9 cellular contexts compared by ENCODE assay signal in the genomic region with DNA sequence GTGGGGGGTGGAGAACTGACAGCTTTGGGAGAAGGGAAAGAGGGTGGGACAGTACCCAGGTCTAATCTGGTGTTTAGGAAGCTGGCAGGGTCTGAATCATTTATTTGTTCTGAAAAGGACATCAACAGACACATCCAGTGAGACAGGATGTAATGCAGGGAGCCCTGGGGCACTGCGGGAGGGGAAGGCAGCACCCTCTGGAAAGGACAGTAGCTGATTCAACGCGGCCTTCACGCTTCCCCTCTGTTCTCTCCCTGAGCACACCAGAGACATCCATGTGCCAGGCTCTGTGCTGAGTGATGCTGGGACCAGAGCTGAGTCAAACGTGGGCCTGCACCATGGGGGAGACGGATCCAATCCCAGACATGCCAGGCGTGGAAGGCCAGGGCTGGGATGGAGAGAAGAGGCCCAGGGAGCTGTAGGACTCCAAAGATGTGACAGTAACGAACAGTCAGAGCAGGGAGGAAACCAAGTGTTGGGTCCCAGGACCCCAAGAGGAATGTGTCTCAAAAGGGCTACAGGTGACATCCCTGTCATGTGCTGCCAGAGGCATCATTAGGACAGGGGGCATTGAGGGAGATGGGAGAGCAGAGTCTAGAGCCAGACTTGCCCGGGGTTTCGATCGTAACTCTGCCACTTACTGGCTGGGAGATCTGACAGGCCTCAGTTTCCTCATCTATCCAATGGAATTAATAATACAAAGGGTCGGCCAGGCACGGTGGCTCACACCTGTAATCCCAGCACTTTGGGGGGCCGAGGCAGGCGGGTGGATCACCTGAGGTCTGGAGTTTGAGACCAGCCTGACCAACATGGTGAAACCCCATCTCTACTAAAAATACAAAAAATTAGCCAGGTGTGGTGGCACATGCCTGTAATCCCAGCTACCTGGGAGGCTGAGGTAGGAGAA. TPM values are rescaled to one million over a fixed set of nuclear protein-coding genes. Genes with fewer than 3 reads are reported as not detected.
DNase-seq lines count a peak whose midpoint lies in the region; ATAC-seq lines count a peak whose summit lies in the region.
"Had no signal": no experiment of that assay in that cellular context is flagged by ENCODE, and none has a peak within 500 bp of the region (broad histone marks: within the 10 kb centered on the region; RNA-seq: fewer than 3 reads in every experiment).

No MANE protein-coding gene starts in this region.

- H3K4me3 Mint-ChIP-seq in CD4-positive, CD25-positive, alpha-beta regulatory T cell = peak overlapping the region; percentile 69 to 94 (median 83)
- no peak overlapping the region for H3K4me3 Mint-ChIP-seq in dendritic cell treated with granulocyte-macrophage colony-stimulating factor and Interleukin-4, amounts not matched to agents 40 ng/mL and 50 ng/mL, for 4 days
- peak overlapping the region in 6 of 8 donors; percentile 1 to 88 (median 42) for H3K4me3 Mint-ChIP-seq in naive B cell

- H3K36me3 Mint-ChIP-seq in CD4-positive, CD25-positive, alpha-beta regulatory T cell = no peaks in the 10 kb centered on the region
- peaks cover 13% of the 10 kb centered on the region for H3K36me3 Mint-ChIP-seq in dendritic cell treated with granulocyte-macrophage colony-stimulating factor and Interleukin-4, amounts not matched to agents 40 ng/mL and 50 ng/mL, for 4 days (ENCODE audit: low read depth)
- H3K36me3 Mint-ChIP-seq in naive B cell = no peaks in the 10 kb centered on the region

- no peaks in the 10 kb centered on the region for H3K27me3 ChIP-seq in CD4-positive, CD25-positive, alpha-beta regulatory T cell (ENCODE audit: control insufficient read depth, insufficient read depth, low read length)

- peaks cover 38% of the 10 kb centered on the region for H3K4me1 ChIP-seq in CD4-positive, CD25-positive, alpha-beta regulatory T cell (ENCODE audit: control insufficient read depth, insufficient read depth, low read length, poor library complexity, severe bottlenecking)

- H3K4me1 Mint-ChIP-seq in CD4-positive, CD25-positive, alpha-beta regulatory T cell = peaks cover 0 to 56% (median 36%) of the 10 kb centered on the region in 4 donors
- peaks cover 45% of the 10 kb centered on the region for H3K4me1 Mint-ChIP-seq in dendritic cell treated with granulocyte-macrophage colony-stimulating factor and Interleukin-4, amounts not matched to agents 40 ng/mL and 50 ng/mL, for 4 days (ENCODE audit: low read depth)
- H3K4me1 Mint-ChIP-seq in naive B cell = peaks cover 43 to 68% (median 64%) of the 10 kb centered on the region in 3 donors

- no peaks in the 10 kb centered on the region for H3K27me3 Mint-ChIP-seq in CD4-positive, CD25-positive, alpha-beta regulatory T cell
- H3K27me3 Mint-ChIP-seq in dendritic cell treated with granulocyte-macrophage colony-stimulating factor and Interleukin-4, amounts not matched to agents 40 ng/mL and 50 ng/mL, for 4 days = no peaks in the 10 kb centered on the region
- H3K27me3 Mint-ChIP-seq in naive B cell = no peaks in the 10 kb centered on the region

- no peak for ATAC-seq in CD4-positive, CD25-positive, alpha-beta regulatory T cell (ENCODE audit: low read depth in 2 of 2)
- ATAC-seq in naive B cell (ENCODE audit: low read depth in 2 of 2) = no peak
- ATAC-seq in HG03097 (IDR thresholded peaks at IDR 0.05; ENCODE audit: low FRiP score, unreplicated experiment) = no peak
- ATAC-seq in GM21526 (IDR thresholded peaks at IDR 0.05; ENCODE audit: low FRiP score, unreplicated experiment) = no peak
- ATAC-seq in GM19463 (IDR thresholded peaks at IDR 0.05; ENCODE audit: unreplicated experiment) = no peak

- no peak overlapping the region for H3K27ac ChIP-seq in CD4-positive, CD25-positive, alpha-beta regulatory T cell (ENCODE audit: insufficient read depth, low read length, poor library complexity, severe bottlenecking)

- intact Hi-C loops in dendritic cell treated with granulocyte-macrophage colony-stimulating factor and Interleukin-4, amounts not matched to agents 40 ng/mL and 50 ng/mL, for 4 days (cut with micrococcal nuclease) = no loop called here

- H3K9me3 ChIP-seq in CD4-positive, CD25-positive, alpha-beta regulatory T cell (ENCODE audit: control insufficient read depth in 2 of 2, low read length in 2 of 2) = no peaks in the 10 kb centered on the region

- no peaks in the 10 kb centered on the region for H3K9me3 Mint-ChIP-seq in CD4-positive, CD25-positive, alpha-beta regulatory T cell
- no peaks in the 10 kb centered on the region for H3K9me3 Mint-ChIP-seq in dendritic cell treated with granulocyte-macrophage colony-stimulating factor and Interleukin-4, amounts not matched to agents 40 ng/mL and 50 ng/mL, for 4 days
- no peaks in the 10 kb centered on the region for H3K9me3 Mint-ChIP-seq in naive B cell

- DNase-seq in CD4-positive, CD25-positive, alpha-beta regulatory T cell = no peak
- DNase-seq in MV-4-11 (lab: John Stamatoyannopoulos, UW) = peak; percentile 30
- no peak for DNase-seq in naive B cell
- DNase-seq in NCI-H2171 treated with DMSO at 0.1 percent for 48 hours (lab: John Stamatoyannopoulos, UW) = no peak

- peak overlapping the region in 1 of 3 donors; percentile 34 for H3K27ac Mint-ChIP-seq in CD4-positive, CD25-positive, alpha-beta regulatory T cell
- peak overlapping the region; percentile 27 for H3K27ac Mint-ChIP-seq in dendritic cell treated with granulocyte-macrophage colony-stimulating factor and Interleukin-4, amounts not matched to agents 40 ng/mL and 50 ng/mL, for 4 days
- H3K27ac Mint-ChIP-seq in naive B cell = peak overlapping the region in 2 of 6 donors; percentile 53 to 66

- H3K36me3 ChIP-seq in CD4-positive, CD25-positive, alpha-beta regulatory T cell (ENCODE audit: control insufficient read depth, insufficient read depth, low read length) = no peaks in the 10 kb centered on the region

- H3K4me3 ChIP-seq in CD4-positive, CD25-positive, alpha-beta regulatory T cell (ENCODE audit: low read depth, low read length) = no peak overlapping the region

RNA-seq across cellular contexts. Expression of a gene that starts 1.7 kb away (rescaled TPM):
- total RNA-seq in CD4-positive, CD25-positive, alpha-beta regulatory T cell = 41.7 TPM
- 100 to 1,000 TPM in 1 of 4 donors, 10 to 100 TPM in 3; 68.8 to 113 (median 79.5) TPM for polyA plus RNA-seq in CD4-positive, CD25-positive, alpha-beta regulatory T cell
- polyA plus RNA-seq in naive B cell (ENCODE audit: low read depth in 6 of 6) = 100 to 1,000 TPM in 3 of 6 donors, 10 to 100 TPM in 3; 72.7 to 167 (median 101) TPM

RNA-seq across cellular contexts. Expression of a gene that starts 4.3 kb away (rescaled TPM):
- total RNA-seq in CD4-positive, CD25-positive, alpha-beta regulatory T cell = not detected
- polyA plus RNA-seq in CD4-positive, CD25-positive, alpha-beta regulatory T cell = under 1 TPM in 1 of 4 donors, not detected in 3; 0.41 TPM
- polyA plus RNA-seq in naive B cell (ENCODE audit: low read depth in 6 of 6) = 1 to 10 TPM in 1 of 6 donors, under 1 TPM in 1, not detected in 4; 0.46 to 1.2 TPM

RNA-seq across cellular contexts. Expression of a gene that starts 8.0 kb away (rescaled TPM):
- 1.8 TPM for total RNA-seq in CD4-positive, CD25-positive, alpha-beta regulatory T cell
- polyA plus RNA-seq in CD4-positive, CD25-positive, alpha-beta regulatory T cell = 10 to 100 TPM in 1 of 4 donors, 1 to 10 TPM in 3; 2.7 to 12.2 (median 4.5) TPM
- 10 to 100 TPM in 1 of 6 donors, 1 to 10 TPM in 5; 4.3 to 12.6 (median 7.2) TPM for polyA plus RNA-seq in naive B cell (ENCODE audit: low read depth in 6 of 6)

RNA-seq across cellular contexts. Expression of a gene that starts 22.5 kb away (rescaled TPM):
- 0.27 TPM for total RNA-seq in CD4-positive, CD25-positive, alpha-beta regulatory T cell
- under 1 TPM in 2 of 4 donors, not detected in 2; 0.15 to 0.37 TPM for polyA plus RNA-seq in CD4-positive, CD25-positive, alpha-beta regulatory T cell
- polyA plus RNA-seq in naive B cell (ENCODE audit: low read depth in 6 of 6) = 1 to 10 TPM in 2 of 6 donors, under 1 TPM in 3, not detected in 1; 0.40 to 1.3 (median 0.84) TPM

RNA-seq across cellular contexts. Expression of a gene that starts 23.3 kb away (rescaled TPM):
- total RNA-seq in CD4-positive, CD25-positive, alpha-beta regulatory T cell = not detected
- not detected for polyA plus RNA-seq in CD4-positive, CD25-positive, alpha-beta regulatory T cell
- under 1 TPM in 1 of 6 donors, not detected in 5; 0.34 TPM for polyA plus RNA-seq in naive B cell (ENCODE audit: low read depth in 6 of 6)
- polyA plus RNA-seq: adipose tissue had no signal
